In the genomic region with DNA sequence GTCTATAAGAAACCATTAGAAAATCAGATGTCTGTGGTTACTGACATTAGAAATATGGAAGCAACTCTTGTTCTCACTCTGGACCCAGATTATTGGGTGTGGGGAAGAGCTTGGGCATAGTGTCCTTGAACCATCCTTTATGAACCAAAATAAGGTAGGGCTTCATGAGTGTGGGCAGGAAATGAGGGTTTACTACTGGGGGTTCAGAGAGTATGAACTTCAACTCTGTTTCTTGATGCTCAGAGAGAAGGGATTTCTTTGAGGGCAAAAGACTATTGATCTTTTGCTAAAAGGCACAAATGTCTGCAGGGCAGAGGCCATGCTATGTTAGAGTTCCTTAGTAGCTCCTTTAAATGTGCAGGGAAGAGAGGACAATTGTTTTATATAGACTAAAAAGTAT, we compare ENCODE assay signal across 22 cellular contexts.
"Had no signal": no experiment of that assay in that cellular context is flagged by ENCODE, and none has a peak within 500 bp of the region (broad histone marks: within the 10 kb centered on the region; RNA-seq: fewer than 3 reads in every experiment).

No MANE protein-coding gene starts in this region.

- ATAC-seq: HepG2, K562 had no signal

- H3K27ac ChIP-seq: KMS-11 had no signal

- H3K4me3 Mint-ChIP-seq: IgD-negative memory B cell had no signal

- DNase-seq: Kasumi-1, MM.1S, NCI-H1092 treated with DMSO at 0.1 percent for 48 hours, NCI-H1436, NCI-H187, NCI-H2029, NCI-H2081 treated with DMSO at 0.1 percent for 48 hours, NCI-H2171, NCI-H226, NCI-H446, NCI-H510A, NCI-H524 treated with DMSO at 0.1 percent for 48 hours, NCI-H69, NCI-H774, Right ventricle myocardium superior, RPMI8226, SK-N-SH, T-helper 1 cell had no signal

- H3K4me2 ChIP-seq: KMS-11, SK-N-SH had no signal

- H3K9me3 ChIP-seq: SK-N-SH had no signal

- H3K27me3 Mint-ChIP-seq: IgD-negative memory B cell had no signal

- H3K9ac ChIP-seq: KMS-11, SK-N-SH had no signal

- H3K9me2 ChIP-seq: SK-N-SH had no signal

- H3K4me3 ChIP-seq: K562 had no signal

- H3K9me3 Mint-ChIP-seq: IgD-negative memory B cell had no signal
